In genomic region chr7:40498933-40499332, GRCh38 we compare ENCODE assay signal across 2 cellular contexts.
TF ChIP-seq lines count a peak whose summit lies in the region.

No MANE protein-coding gene starts in this region.

TF ChIP-seq in IMR-90, 13 proteins besides CTCF, POLR2A, EP300 and RAD21 (continued from another document):
- TF ChIP-seq, protein P1, sequence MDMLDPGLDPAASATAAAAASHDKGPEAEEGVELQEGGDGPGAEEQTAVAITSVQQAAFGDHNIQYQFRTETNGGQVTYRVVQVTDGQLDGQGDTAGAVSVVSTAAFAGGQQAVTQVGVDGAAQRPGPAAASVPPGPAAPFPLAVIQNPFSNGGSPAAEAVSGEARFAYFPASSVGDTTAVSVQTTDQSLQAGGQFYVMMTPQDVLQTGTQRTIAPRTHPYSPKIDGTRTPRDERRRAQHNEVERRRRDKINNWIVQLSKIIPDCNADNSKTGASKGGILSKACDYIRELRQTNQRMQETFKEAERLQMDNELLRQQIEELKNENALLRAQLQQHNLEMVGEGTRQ (IDR thresholded peaks at IDR 0.05; ENCODE audit: low read depth, low read length), result no peak
- TF ChIP-seq SMC3 (IDR thresholded peaks at IDR 0.05; ENCODE audit: low read depth, low read length), result no peak
- TF ChIP-seq RCOR1 (IDR thresholded peaks at IDR 0.05; ENCODE audit: insufficient replicate concordance, low read length), result no peak

TF ChIP-seq in WTC11, 78 proteins besides CTCF, POLR2A, EP300 and RAD21 (continued from another document):
- no peak for TF ChIP-seq ZNF281 (CRISPR knock-in tag; IDR thresholded peaks at IDR 0.05)
- TF ChIP-seq, protein P2, sequence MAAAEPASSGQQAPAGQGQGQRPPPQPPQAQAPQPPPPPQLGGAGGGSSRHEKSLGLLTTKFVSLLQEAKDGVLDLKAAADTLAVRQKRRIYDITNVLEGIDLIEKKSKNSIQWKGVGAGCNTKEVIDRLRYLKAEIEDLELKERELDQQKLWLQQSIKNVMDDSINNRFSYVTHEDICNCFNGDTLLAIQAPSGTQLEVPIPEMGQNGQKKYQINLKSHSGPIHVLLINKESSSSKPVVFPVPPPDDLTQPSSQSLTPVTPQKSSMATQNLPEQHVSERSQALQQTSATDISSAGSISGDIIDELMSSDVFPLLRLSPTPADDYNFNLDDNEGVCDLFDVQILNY (CRISPR knock-in tag; IDR thresholded peaks at IDR 0.05), result no peak
- no peak for TF ChIP-seq CDX4 (CRISPR knock-in tag; IDR thresholded peaks at IDR 0.05; ENCODE audit: borderline replicate concordance)
- no peak for TF ChIP-seq IRF2 (CRISPR knock-in tag; IDR thresholded peaks at IDR 0.05; ENCODE audit: borderline replicate concordance, low read depth)
- TF ChIP-seq NR2C2 (CRISPR knock-in tag; IDR thresholded peaks at IDR 0.05), result no peak
- no peak for TF ChIP-seq ELF4 (CRISPR knock-in tag; IDR thresholded peaks at IDR 0.05; ENCODE audit: low read depth)
- TF ChIP-seq GABPB1 (CRISPR knock-in tag; IDR thresholded peaks at IDR 0.05), result no peak
- TF ChIP-seq, protein P3, sequence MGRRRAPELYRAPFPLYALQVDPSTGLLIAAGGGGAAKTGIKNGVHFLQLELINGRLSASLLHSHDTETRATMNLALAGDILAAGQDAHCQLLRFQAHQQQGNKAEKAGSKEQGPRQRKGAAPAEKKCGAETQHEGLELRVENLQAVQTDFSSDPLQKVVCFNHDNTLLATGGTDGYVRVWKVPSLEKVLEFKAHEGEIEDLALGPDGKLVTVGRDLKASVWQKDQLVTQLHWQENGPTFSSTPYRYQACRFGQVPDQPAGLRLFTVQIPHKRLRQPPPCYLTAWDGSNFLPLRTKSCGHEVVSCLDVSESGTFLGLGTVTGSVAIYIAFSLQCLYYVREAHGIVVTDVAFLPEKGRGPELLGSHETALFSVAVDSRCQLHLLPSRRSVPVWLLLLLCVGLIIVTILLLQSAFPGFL (CRISPR knock-in tag; IDR thresholded peaks at IDR 0.05; ENCODE audit: borderline replicate concordance), result no peak
- no peak for TF ChIP-seq TEAD1 (CRISPR knock-in tag; IDR thresholded peaks at IDR 0.05)
- TF ChIP-seq ZNF219 (CRISPR knock-in tag; IDR thresholded peaks at IDR 0.05; ENCODE audit: borderline replicate concordance), result no peak
